Comparison of ENCODE assay signal across 21 cellular contexts in the genomic region with DNA sequence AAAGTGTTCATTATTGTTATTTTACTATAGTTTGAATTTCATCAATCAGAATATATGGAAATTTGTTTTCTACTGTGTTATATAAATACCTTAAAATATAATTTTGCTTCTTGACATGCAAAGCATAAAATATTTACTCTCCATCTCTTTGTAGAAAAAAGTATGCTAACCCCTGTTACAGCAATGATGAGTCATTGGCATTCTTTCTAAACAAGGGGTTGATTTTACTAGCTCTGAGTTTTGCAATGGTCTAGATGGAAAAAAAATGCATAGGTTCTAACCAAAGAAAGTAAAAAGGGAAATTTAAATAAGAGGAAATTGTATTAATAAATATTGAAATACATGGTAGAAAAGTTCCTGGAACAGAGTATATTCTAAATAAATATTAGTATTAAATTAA.
"Had no signal": no experiment of that assay in that cellular context is flagged by ENCODE, and none has a peak within 500 bp of the region (broad histone marks: within the 10 kb centered on the region; RNA-seq: fewer than 3 reads in every experiment).

No MANE protein-coding gene starts in this region.

- H3K4me1 Mint-ChIP-seq: activated CD4-positive, alpha-beta memory T cell treated with anti-CD3 and anti-CD28 coated beads, Interleukin-2, amount 10 ng/mL, durations not matched to agents 7 days and 5 days; activated naive CD4-positive, alpha-beta T cell treated with anti-CD3 and anti-CD28 coated beads, Interleukin-2, amount 10 ng/mL, durations not matched to agents 7 days and 5 days; memory B cell; neural crest cell; stimulated activated naive CD8-positive, alpha-beta T cell treated with anti-CD3 and anti-CD28 coated beads, Interleukin-15, amount 100 ng/mL, for 72 hours; T-helper 17 cell had no signal

- H3K27ac Mint-ChIP-seq: activated CD4-positive, alpha-beta memory T cell treated with anti-CD3 and anti-CD28 coated beads, Interleukin-2, amount 10 ng/mL, durations not matched to agents 7 days and 5 days; activated naive CD4-positive, alpha-beta T cell treated with anti-CD3 and anti-CD28 coated beads, Interleukin-2, amount 10 ng/mL, durations not matched to agents 7 days and 5 days; activated T-cell treated with anti-CD3 and anti-CD28 coated beads, Interleukin-2, amount 50 U/mL, for 72 hours; memory B cell; stimulated activated naive CD8-positive, alpha-beta T cell treated with anti-CD3 and anti-CD28 coated beads, Interleukin-15, amount 100 ng/mL, for 72 hours; T-helper 17 cell had no signal

- H3K4me3 Mint-ChIP-seq: activated CD4-positive, alpha-beta memory T cell treated with anti-CD3 and anti-CD28 coated beads, Interleukin-2, amount 10 ng/mL, durations not matched to agents 7 days and 5 days; activated naive CD4-positive, alpha-beta T cell treated with anti-CD3 and anti-CD28 coated beads, Interleukin-2, amount 10 ng/mL, durations not matched to agents 7 days and 5 days; activated T-cell treated with anti-CD3 and anti-CD28 coated beads, Interleukin-2, amount 50 U/mL, for 72 hours; memory B cell; neural crest cell; stimulated activated naive CD8-positive, alpha-beta T cell treated with anti-CD3 and anti-CD28 coated beads, Interleukin-15, amount 100 ng/mL, for 72 hours; T-helper 17 cell had no signal

- DNase-seq: activated CD4-positive, alpha-beta memory T cell treated with anti-CD3 and anti-CD28 coated beads, Interleukin-2, amount 10 ng/mL, durations not matched to agents 7 days and 5 days; activated CD4-positive, alpha-beta T cell treated with anti-CD3 and anti-CD28 coated beads for 48 hours; activated effector memory CD4-positive, alpha-beta T cell treated with Interleukin-2 at 50 U/mL for 16 hours; activated naive CD4-positive, alpha-beta T cell treated with anti-CD3 and anti-CD28 coated beads, Interleukin-2, amount 10 ng/mL, durations not matched to agents 7 days and 5 days; activated T-cell treated with anti-CD3 and anti-CD28 coated beads, Interleukin-2, amount 50 U/mL, for 72 hours; dermis blood vessel endothelial cell; effector CD8-positive, alpha-beta T cell; gastrocnemius medialis; islet precursor cell; left cardiac atrium; mucosa of descending colon; occipital lobe; right lobe of liver; stimulated activated CD4-positive, alpha-beta T cell treated with anti-CD3 and anti-CD28 coated beads, Interleukin-1b, Interleukin-23, amount 100 ng/mL, for 48 hours; stimulated activated naive CD8-positive, alpha-beta T cell treated with anti-CD3 and anti-CD28 coated beads, Interleukin-15, amount 100 ng/mL, for 72 hours; T-helper 17 cell; tibial artery had no signal

- H3K36me3 Mint-ChIP-seq: activated naive CD4-positive, alpha-beta T cell treated with anti-CD3 and anti-CD28 coated beads, Interleukin-2, amount 10 ng/mL, durations not matched to agents 7 days and 5 days; memory B cell had no signal

- H3K4me3 ChIP-seq: gastrocnemius medialis, mucosa of descending colon, right lobe of liver, skin epidermis, tibial artery had no signal

- H3K27me3 Mint-ChIP-seq: activated CD4-positive, alpha-beta memory T cell treated with anti-CD3 and anti-CD28 coated beads, Interleukin-2, amount 10 ng/mL, durations not matched to agents 7 days and 5 days; activated naive CD4-positive, alpha-beta T cell treated with anti-CD3 and anti-CD28 coated beads, Interleukin-2, amount 10 ng/mL, durations not matched to agents 7 days and 5 days; memory B cell; stimulated activated naive CD8-positive, alpha-beta T cell treated with anti-CD3 and anti-CD28 coated beads, Interleukin-15, amount 100 ng/mL, for 72 hours; T-helper 17 cell had no signal

- ATAC-seq: activated T-cell treated with anti-CD3 and anti-CD28 coated beads, Interleukin-2, amount 50 U/mL, for 72 hours; esophagus mucosa; gastrocnemius medialis; left cardiac atrium; mucosa of descending colon; right lobe of liver; stimulated activated naive CD8-positive, alpha-beta T cell treated with anti-CD3 and anti-CD28 coated beads, Interleukin-15, amount 100 ng/mL, for 72 hours; T-helper 17 cell had no signal
